In the genomic region with DNA sequence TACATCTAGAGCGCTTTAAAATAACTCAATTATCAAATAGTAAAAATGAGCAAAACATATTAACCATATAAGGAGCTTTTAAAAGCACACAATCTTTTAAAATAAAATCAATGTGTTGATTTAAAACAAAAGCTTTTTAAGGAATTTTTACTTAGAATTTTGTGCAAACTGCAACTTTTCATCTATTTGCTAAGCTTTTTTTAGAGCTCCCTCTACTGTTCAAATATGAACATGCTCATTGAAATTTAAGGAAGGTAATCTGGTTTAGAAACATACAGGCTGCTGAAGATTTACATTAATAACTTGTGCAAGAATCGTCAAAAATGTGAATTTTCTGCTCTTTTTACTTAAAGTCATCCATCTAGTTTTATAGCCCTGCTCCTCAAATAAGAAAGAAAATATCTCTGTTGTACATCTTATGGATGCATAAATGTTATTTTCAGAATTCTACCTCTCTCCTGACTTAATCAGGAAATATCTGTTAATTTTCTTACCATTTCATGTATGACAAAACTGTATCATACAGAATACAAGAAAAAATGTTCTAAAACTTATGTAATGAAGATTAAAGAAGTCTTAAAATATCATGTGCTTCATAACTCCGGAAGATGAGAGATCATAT, we compare ENCODE assay signal across 8 cellular contexts.
DNase-seq lines count a peak whose midpoint lies in the region; ATAC-seq, FAIRE-seq and TF ChIP-seq lines count a peak whose summit lies in the region.

No MANE protein-coding gene starts in this region.

- no peak overlapping the region for H3K27ac ChIP-seq in heart right ventricle
- H3K27ac ChIP-seq in upper lobe of right lung: no peak overlapping the region

- no peaks in the 10 kb centered on the region for H3K27me3 ChIP-seq in heart right ventricle
- no peaks in the 10 kb centered on the region for H3K27me3 ChIP-seq in upper lobe of right lung

- no peak for ATAC-seq in heart right ventricle
- ATAC-seq in upper lobe of right lung: no peak

- WGBS in heart right ventricle, 2 donors: 62 to 63% methylated on average over 3 of the region's 3 CpGs

- TF ChIP-seq CTCF in heart right ventricle (IDR thresholded peaks at IDR 0.05) (peak in 8 of 9 donors; percentile 14 to 67 (median 60)), upper lobe of right lung (IDR thresholded peaks at IDR 0.05) (peak; percentile 61)

- no peak for DNase-seq in heart right ventricle
- DNase-seq in cardiac septum (ENCODE audit: low spot score): no peak
- DNase-seq in RPMI8226: peak; percentile 30
- no peak for DNase-seq in frontal cortex (ENCODE audit: low spot score in 2 of 2)
- no peak for DNase-seq in upper lobe of right lung
- no peak for DNase-seq in COR-L47 (lab: John Stamatoyannopoulos, UW)
- no peak for DNase-seq in NCI-H2107 treated with DMSO at 0.1 percent for 48 hours (lab: John Stamatoyannopoulos, UW; ENCODE audit: unreplicated experiment)
- no peak for DNase-seq in Ammon's horn (ENCODE audit: low spot score)

- no peaks in the 10 kb centered on the region for H3K4me1 ChIP-seq in heart right ventricle
- no peaks in the 10 kb centered on the region for H3K4me1 ChIP-seq in upper lobe of right lung

- peak; percentile 84 for FAIRE-seq in frontal cortex (lab: Jason Lieb, UNC)

- no peaks in the 10 kb centered on the region for H3K9me3 ChIP-seq in heart right ventricle
- no peaks in the 10 kb centered on the region for H3K9me3 ChIP-seq in upper lobe of right lung

- intact Hi-C loops in heart right ventricle (cut with DNase I): loop anchor here in 3 of 10 donors (10.0 kb wide), 1 partner anchor 206 kb away; no protein-coding TSS in a partner anchor
- intact Hi-C loops in cardiac septum (cut with DNase I): loop anchor here (5.0 to 10.0 kb wide), 2 partner anchors 203 to 546 kb away; no protein-coding TSS in a partner anchor
- intact Hi-C loops in upper lobe of right lung (cut with DNase I): no loop called here

- H3K4me3 ChIP-seq in heart right ventricle (no peak overlapping the region), upper lobe of right lung (no peak overlapping the region)

- no peaks in the 10 kb centered on the region for H3K36me3 ChIP-seq in heart right ventricle
- no peaks in the 10 kb centered on the region for H3K36me3 ChIP-seq in upper lobe of right lung
